ENCODE assay signal across 8 cellular contexts in the genomic region with DNA sequence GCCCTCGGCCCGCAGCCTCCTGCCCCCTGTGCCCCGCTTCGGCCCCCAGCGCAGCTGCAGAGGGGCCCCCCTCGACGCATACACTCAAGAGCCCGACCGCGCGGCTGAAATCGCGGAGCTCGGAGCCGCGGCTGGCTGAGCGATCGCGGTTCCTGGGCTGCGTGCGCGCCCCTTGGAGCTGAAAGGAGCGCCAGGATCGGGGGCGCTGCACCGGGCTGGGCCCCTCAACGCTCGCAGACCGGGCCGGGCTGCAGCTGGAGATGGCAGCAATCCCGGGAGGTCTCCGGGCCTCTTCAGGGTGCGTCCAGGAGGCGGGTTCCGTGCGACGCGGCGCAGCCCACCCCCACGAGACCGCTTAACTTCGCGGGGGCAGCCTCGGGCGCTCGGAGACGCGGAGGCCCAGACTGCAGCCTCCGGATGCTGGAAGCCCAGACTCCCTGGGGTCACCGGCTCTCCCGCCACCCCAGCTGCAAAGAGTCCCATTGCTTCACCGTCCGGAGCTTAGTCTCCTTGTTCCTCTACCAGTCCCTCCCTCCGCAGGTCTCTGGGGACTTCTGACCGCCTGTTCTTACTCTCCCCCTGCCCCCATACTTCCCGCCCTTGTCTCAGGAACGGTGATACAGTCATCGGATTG.
DNase-seq lines count a peak whose midpoint lies in the region; ATAC-seq and TF ChIP-seq lines count a peak whose summit lies in the region.

No MANE protein-coding gene starts in this region.

- peaks cover 9% of the 10 kb centered on the region for H3K27me3 Mint-ChIP-seq in activated CD4-positive, alpha-beta T cell treated with anti-CD3 and anti-CD28 coated beads, Interleukin-2, amount 10 ng/mL, durations not matched to agents 24 days and 14 days

- H3K9me3 Mint-ChIP-seq in activated CD4-positive, alpha-beta T cell treated with anti-CD3 and anti-CD28 coated beads, Interleukin-2, amount 10 ng/mL, durations not matched to agents 24 days and 14 days = no peaks in the 10 kb centered on the region

- H3K4me1 Mint-ChIP-seq in activated CD4-positive, alpha-beta T cell treated with anti-CD3 and anti-CD28 coated beads, Interleukin-2, amount 10 ng/mL, durations not matched to agents 24 days and 14 days = peaks cover 27% of the 10 kb centered on the region

- H3K36me3 Mint-ChIP-seq in activated CD4-positive, alpha-beta T cell treated with anti-CD3 and anti-CD28 coated beads, Interleukin-2, amount 10 ng/mL, durations not matched to agents 24 days and 14 days (ENCODE audit: low read depth) = no peaks in the 10 kb centered on the region

- no peaks in the 10 kb centered on the region for H3K9me3 ChIP-seq in mucosa of descending colon

- H3K4me1 ChIP-seq in mucosa of descending colon (ENCODE audit: low read depth) = peaks cover 5% of the 10 kb centered on the region

- peak; percentile 32 for ATAC-seq in mucosa of descending colon
- ATAC-seq in HG03280 (IDR thresholded peaks at IDR 0.05; ENCODE audit: unreplicated experiment) = no peak
- no peak for ATAC-seq in GM19455 (IDR thresholded peaks at IDR 0.05; ENCODE audit: unreplicated experiment)
- ATAC-seq in HG03139 (IDR thresholded peaks at IDR 0.05; ENCODE audit: unreplicated experiment) = no peak

- peak; percentile 65 for DNase-seq in activated CD4-positive, alpha-beta T cell treated with anti-CD3 and anti-CD28 coated beads, Interleukin-2, amount 10 ng/mL, durations not matched to agents 24 days and 14 days
- no peak for DNase-seq in activated CD4-positive, alpha-beta T cell treated with anti-CD3 and anti-CD28 coated beads, Interleukin-2, amount 50 U/mL, for 4 hours
- peak; percentile 67 for DNase-seq in MV-4-11 (lab: John Stamatoyannopoulos, UW)
- DNase-seq in choroid plexus epithelial cell (ENCODE audit: low read depth) = peak; percentile 36
- no peak for DNase-seq in mucosa of descending colon

- H3K4me3 Mint-ChIP-seq in activated CD4-positive, alpha-beta T cell treated with anti-CD3 and anti-CD28 coated beads, Interleukin-2, amount 10 ng/mL, durations not matched to agents 24 days and 14 days = peak overlapping the region; percentile 84

- TF ChIP-seq CTCF in choroid plexus epithelial cell (conservative IDR thresholded peaks at IDR 0.05; ENCODE audit: low read depth, low read length) (no peak), mucosa of descending colon (IDR thresholded peaks at IDR 0.05) (no peak)

- H3K36me3 ChIP-seq in mucosa of descending colon (ENCODE audit: low read depth) = no peaks in the 10 kb centered on the region

- H3K4me3 ChIP-seq in choroid plexus epithelial cell (ENCODE audit: low read depth, low read length) (peak overlapping the region; percentile 38), mucosa of descending colon (no peak overlapping the region)

- H3K27ac Mint-ChIP-seq in activated CD4-positive, alpha-beta T cell treated with anti-CD3 and anti-CD28 coated beads, Interleukin-2, amount 10 ng/mL, durations not matched to agents 24 days and 14 days = no peak overlapping the region

- intact Hi-C loops in activated CD4-positive, alpha-beta T cell treated with anti-CD3 and anti-CD28 coated beads, Interleukin-2, amount 10 ng/mL, durations not matched to agents 24 days and 14 days (cut with micrococcal nuclease) = no loop called here
- intact Hi-C loops in mucosa of descending colon (cut with DNase I, micrococcal nuclease) = no loop called here

Comparison
In these comparisons a context has a peak if more than half of its experiments do, and no peak if none do; other contexts are left out.
1. DNase-seq: peak in activated CD4-positive, alpha-beta T cell treated with anti-CD3 and anti-CD28 coated beads, Interleukin-2, amount 10 ng/mL, durations not matched to agents 24 days and 14 days (single experiment), MV-4-11 (single experiment) and choroid plexus epithelial cell (single experiment); none in activated CD4-positive, alpha-beta T cell treated with anti-CD3 and anti-CD28 coated beads, Interleukin-2, amount 50 U/mL, for 4 hours (0 of 2) and mucosa of descending colon (0 of 3).